In genomic region chr1:18903313-18903671, GRCh38 we compare ENCODE assay signal across 8 cellular contexts. TPM values are rescaled to one million over a fixed set of nuclear protein-coding genes. Genes with fewer than 3 reads are reported as not detected.
DNase-seq lines count a peak whose midpoint lies in the region; ATAC-seq and TF ChIP-seq lines count a peak whose summit lies in the region.

No MANE protein-coding gene starts in this region.

- H3K36me3 Mint-ChIP-seq in T-cell: peaks cover 5% of the 10 kb centered on the region

- no peaks in the 10 kb centered on the region for H3K27me3 Mint-ChIP-seq in T-cell

- peak overlapping the region; percentile 63 for H3K4me3 ChIP-seq in GM08714 (ENCODE audit: low read length)
- peak overlapping the region; percentile 82 for H3K4me3 ChIP-seq in fibroblast of pulmonary artery (replicated peaks; ENCODE audit: low read depth, low read length)
- H3K4me3 ChIP-seq in retinal pigment epithelial cell (ENCODE audit: low read length): peak overlapping the region; percentile 87

- CTCF ChIA-PET in T-cell (lab: Charles Lee): interaction anchor here in 1 of 2 donors (1.0 to 1.8 kb wide), 6 partner anchors 10 to 210 kb away, joined by 3 to 14 read pairs (median 5); partner anchors contain the start of gene IFFO2

- POLR2A ChIA-PET in T-cell (lab: Charles Lee): interaction anchor here in 1 of 2 donors (0.6 to 1.0 kb wide), 2 partner anchors 53 to 299 kb away, joined by 5 read pairs; partner anchors contain the start of gene IFFO2

- H3K4me3 Mint-ChIP-seq in T-cell: peak overlapping the region; percentile 85 to 91 (median 88)

- TF ChIP-seq CTCF in fibroblast of pulmonary artery (IDR thresholded peaks at IDR 0.05; ENCODE audit: low read length, missing control alignments) (no peak), retinal pigment epithelial cell (conservative IDR thresholded peaks at IDR 0.05; ENCODE audit: low read depth, low read length) (no peak)

- H3K4me1 Mint-ChIP-seq in T-cell: peaks cover 32 to 47% (median 41%) of the 10 kb centered on the region in 3 donors

- DNase-seq in T-cell (no peak), fibroblast of pulmonary artery (ENCODE audit: low read depth) (no peak), retinal pigment epithelial cell (ENCODE audit: low read depth) (no peak), GM03348 (ENCODE audit: low spot score) (no peak), kidney tubule cell (ENCODE audit: low spot score) (no peak), NCI-H2171 treated with DMSO at 0.1 percent for 48 hours (lab: John Stamatoyannopoulos, UW) (no peak)

- peak overlapping the region; percentile 96 to 99 for H3K27ac Mint-ChIP-seq in T-cell

- no peak for ATAC-seq in T-cell (replicated peaks in 1 of 4)
- no peak for ATAC-seq in GM19351 (IDR thresholded peaks at IDR 0.05; ENCODE audit: unreplicated experiment)

- H3K9me3 Mint-ChIP-seq in T-cell: no peaks in the 10 kb centered on the region

RNA-seq across cellular contexts. Expression of gene ALDH4A1, which starts 0.9 kb away (rescaled TPM):
- total RNA-seq in T-cell: 1 to 10 TPM in 4 of 5 donors, under 1 TPM in 1; 0.85 to 2.8 (median 2.2) TPM

RNA-seq across cellular contexts. Expression of gene TAS1R2, which starts 43.8 kb away (rescaled TPM):
- not detected for total RNA-seq in T-cell

RNA-seq across cellular contexts. Expression of gene IFFO2, which starts 53.2 kb away (rescaled TPM):
- 10 to 100 TPM; 36.0 to 76.2 (median 37.7) TPM for total RNA-seq in T-cell
